Comparison of ENCODE assay signal across 23 cellular contexts in the genomic region with DNA sequence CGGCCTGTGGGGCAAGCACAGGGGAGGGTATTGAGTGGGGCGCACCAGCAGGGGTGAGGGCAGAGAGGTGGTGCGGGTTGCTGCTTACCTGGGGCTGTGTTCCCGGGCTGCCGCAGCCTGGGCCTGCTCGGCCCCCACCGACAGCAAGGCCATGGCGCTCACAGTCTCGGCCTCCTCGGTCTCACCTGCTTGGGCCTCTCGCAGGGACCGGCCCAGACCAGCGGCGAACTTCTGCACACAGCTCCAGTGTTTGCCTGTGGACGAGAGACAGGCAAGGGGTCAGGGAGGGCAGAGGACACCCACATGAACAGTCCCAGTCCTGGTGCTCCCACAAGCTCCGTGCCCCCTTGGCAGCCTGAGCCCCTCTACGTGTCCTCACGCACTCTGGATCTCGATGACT. TPM values are rescaled to one million over a fixed set of nuclear protein-coding genes. Genes with fewer than 3 reads are reported as not detected.
DNase-seq lines count a peak whose midpoint lies in the region; ATAC-seq, FAIRE-seq and TF ChIP-seq lines count a peak whose summit lies in the region.
"Had no signal": no experiment of that assay in that cellular context is flagged by ENCODE, and none has a peak within 500 bp of the region (broad histone marks: within the 10 kb centered on the region; RNA-seq: fewer than 3 reads in every experiment).

No MANE protein-coding gene starts in this region.

- no peak for TF ChIP-seq CTCF in CD4-positive, alpha-beta T cell (IDR thresholded peaks at IDR 0.05)
- TF ChIP-seq CTCF in HL-60 (IDR thresholded peaks at IDR 0.05; ENCODE audit: insufficient read depth, low read length) (no peak), H1 (IDR thresholded peaks at IDR 0.05; ENCODE audit: control extremely low read depth in 1 of 3, insufficient read depth in 1 of 3, low read depth in 1 of 3, low read length in 3 of 3) (no peak)

- no peak overlapping the region for H3K56ac ChIP-seq in H1 (replicated peaks; ENCODE audit: insufficient read length, low read depth, low read length)

- no peaks in the 10 kb centered on the region for H3K23me2 ChIP-seq in H1 (ENCODE audit: low read depth, low read length)

- H4K5ac ChIP-seq in H1 (ENCODE audit: insufficient read length, low read depth, low read length) = no peak overlapping the region

- DNase-seq in CD4-positive, alpha-beta T cell = no peak
- DNase-seq in HL-60 (ENCODE audit: low read depth in 1 of 2, low spot score in 1 of 2) (no peak), H1 (ENCODE audit: low read depth in 1 of 2, low spot score in 2 of 2) (no peak), NCI-H1930 (lab: John Stamatoyannopoulos, UW) (no peak)
- DNase-seq in stimulated activated naive B cell treated with anti-CD40 and anti-IgM and Interleukin-4, amounts not matched to agents 10 μg/mL and 1 μg/mL and 100 μg/mL, for 72 hours = no peak
- no peak for DNase-seq in effector memory CD4-positive, alpha-beta T cell
- DNase-seq: ACHN; AML-193; CD8-positive, alpha-beta T cell; GDM1; GM23248; Kasumi-1; MM.1S; NCI-H1092 treated with DMSO at 0.1 percent for 48 hours; NCI-H1694; NCI-H2107; NCI-H2227 treated with DMSO at 0.1 percent for 48 hours; NCI-H526; SIG-M5 had no signal

- H2BK12ac ChIP-seq in H1 (ENCODE audit: low read depth, low read length) = no peak overlapping the region

- no peak overlapping the region for H2BK120ac ChIP-seq in H1 (replicated peaks; ENCODE audit: low read depth, low read length)

- H3K4ac ChIP-seq in H1 (replicated peaks; ENCODE audit: insufficient read length, low read depth, low read length) = no peak overlapping the region

- peaks cover 17 to 52% (median 41%) of the 10 kb centered on the region in 4 experiments; a peak in 7 of 8 replicates for H3K36me3 ChIP-seq in H1 (ENCODE audit: control insufficient read depth in 2 of 4, insufficient read depth in 4 of 4, low read length in 3 of 4)
- H3K36me3 ChIP-seq in effector memory CD4-positive, alpha-beta T cell (ENCODE audit: control insufficient read depth, insufficient read depth, low read length) = peaks cover 42% of the 10 kb centered on the region

- intact Hi-C loops in CD4-positive, alpha-beta T cell (cut with DNase I, micrococcal nuclease) = no loop called here

- H3K27ac Mint-ChIP-seq in CD4-positive, alpha-beta T cell = peak overlapping the region; percentile 33
- peak overlapping the region; percentile 32 for H3K27ac Mint-ChIP-seq in stimulated activated naive B cell treated with anti-CD40 and anti-IgM and Interleukin-4, amounts not matched to agents 10 μg/mL and 1 μg/mL and 100 μg/mL, for 72 hours
- H3K27ac Mint-ChIP-seq: CD8-positive, alpha-beta T cell had no signal

- WGBS in H1 (ENCODE audit: extremely low coverage in 1 of 2, insufficient coverage in 1 of 2, insufficient read length in 1 of 2, insufficient replicate concordance in 2 of 2, low coverage in 1 of 2, low lambda C conversion rate in 2 of 2, missing lambda C conversion rate in 1 of 2), 2 experiments = 92% methylated on average over 19 of the region's 19 CpGs; no CpG with 5 or more reads in 1 of the 2 experiments

- FAIRE-seq in H1 (lab: Jason Lieb, UNC) = no peak
- FAIRE-seq: D721Med, GM12878, GM18507 had no signal

- H2BK5ac ChIP-seq in H1 (ENCODE audit: low read depth, low read length) = no peak overlapping the region

- H3K9me3 Mint-ChIP-seq in CD4-positive, alpha-beta T cell = no peaks in the 10 kb centered on the region
- H3K9me3 Mint-ChIP-seq in stimulated activated naive B cell treated with anti-CD40 and anti-IgM and Interleukin-4, amounts not matched to agents 10 μg/mL and 1 μg/mL and 100 μg/mL, for 72 hours = no peaks in the 10 kb centered on the region
- H3K9me3 Mint-ChIP-seq: CD8-positive, alpha-beta T cell had no signal

- H3K4me1 ChIP-seq in H1 (replicated peaks in 1 of 4; ENCODE audit: control insufficient read depth in 3 of 4, insufficient read depth in 4 of 4, low read length in 3 of 4) = peaks cover 0 to 2% (median under 1%) of the 10 kb centered on the region in 4 experiments; a peak in 2 of 7 replicates
- H3K4me1 ChIP-seq in effector memory CD4-positive, alpha-beta T cell (ENCODE audit: control insufficient read depth, insufficient read depth, low read length, poor library complexity, severe bottlenecking) = no peaks in the 10 kb centered on the region

- H2AFZ ChIP-seq in H1 (ENCODE audit: low read length) = no peak overlapping the region
- H2AFZ ChIP-seq: GM23248 had no signal

- no peaks in the 10 kb centered on the region for H3K79me2 ChIP-seq in H1 (ENCODE audit: control insufficient read depth in 1 of 2, insufficient read depth in 2 of 2, low read length in 2 of 2)

- no peak overlapping the region for H3K14ac ChIP-seq in H1 (ENCODE audit: insufficient read length)

- H2BK15ac ChIP-seq in H1 (ENCODE audit: low read length) = no peak overlapping the region

- no peak overlapping the region for H2AK5ac ChIP-seq in H1 (ENCODE audit: low read depth, low read length)

- no peaks in the 10 kb centered on the region for H3K27me3 ChIP-seq in CD4-positive, alpha-beta T cell (ENCODE audit: control insufficient read depth, insufficient read depth, low read length)
- H3K27me3 ChIP-seq in HL-60 (ENCODE audit: insufficient read depth, poor library complexity, severe bottlenecking) (no peaks in the 10 kb centered on the region), H1 (replicated peaks in 1 of 4; ENCODE audit: control insufficient read depth in 3 of 4, extremely low read depth in 1 of 4, insufficient read depth in 3 of 4, low read length in 3 of 4) (no peaks in the 10 kb centered on the region)
- no peaks in the 10 kb centered on the region for H3K27me3 ChIP-seq in effector memory CD4-positive, alpha-beta T cell (replicated peaks; ENCODE audit: control insufficient read depth, insufficient read depth, low read length, poor library complexity, severe bottlenecking)

- no peak overlapping the region for H3K27ac ChIP-seq in CD4-positive, alpha-beta T cell (ENCODE audit: low read depth, low read length)
- H3K27ac ChIP-seq in HL-60 (replicated peaks) (peak overlapping the region; percentile 68), H1 (ENCODE audit: low read depth, low read length) (no peak overlapping the region)
- no peak overlapping the region for H3K27ac ChIP-seq in effector memory CD4-positive, alpha-beta T cell (ENCODE audit: insufficient read depth, low read length, poor library complexity, severe bottlenecking)
- H3K27ac ChIP-seq: GM23248 had no signal

- H3K4me3 Mint-ChIP-seq in CD4-positive, alpha-beta T cell = no peak overlapping the region
- no peak overlapping the region for H3K4me3 Mint-ChIP-seq in stimulated activated naive B cell treated with anti-CD40 and anti-IgM and Interleukin-4, amounts not matched to agents 10 μg/mL and 1 μg/mL and 100 μg/mL, for 72 hours
- H3K4me3 Mint-ChIP-seq: CD8-positive, alpha-beta T cell had no signal

- no peaks in the 10 kb centered on the region for H3K27me3 Mint-ChIP-seq in CD4-positive, alpha-beta T cell
- no peaks in the 10 kb centered on the region for H3K27me3 Mint-ChIP-seq in stimulated activated naive B cell treated with anti-CD40 and anti-IgM and Interleukin-4, amounts not matched to agents 10 μg/mL and 1 μg/mL and 100 μg/mL, for 72 hours

- no peak overlapping the region for H3K23ac ChIP-seq in H1 (ENCODE audit: insufficient read length)

- no peak overlapping the region for H4K91ac ChIP-seq in H1 (replicated peaks; ENCODE audit: insufficient read length, low read length)

- no peak for TF ChIP-seq RAD21 in H1 (IDR thresholded peaks at IDR 0.05 in 1 of 2, conservative IDR thresholded peaks at IDR 0.05 in 1 of 2; ENCODE audit: low read depth in 2 of 2, low read length in 2 of 2)

- H3K4me2 ChIP-seq in H1 (ENCODE audit: insufficient read depth in 1 of 2, low read depth in 2 of 2, low read length in 2 of 2) = no peak overlapping the region

- peaks cover 67% of the 10 kb centered on the region for H3K36me3 Mint-ChIP-seq in CD4-positive, alpha-beta T cell (ENCODE audit: low read depth)
- H3K36me3 Mint-ChIP-seq in stimulated activated naive B cell treated with anti-CD40 and anti-IgM and Interleukin-4, amounts not matched to agents 10 μg/mL and 1 μg/mL and 100 μg/mL, for 72 hours = peaks cover 50 to 68% of the 10 kb centered on the region in 2 donors

- H3K18ac ChIP-seq in H1 (ENCODE audit: extremely low read depth, low read length) = no peak overlapping the region

- H3K9me3 ChIP-seq in CD4-positive, alpha-beta T cell (ENCODE audit: control insufficient read depth, low read length) = no peaks in the 10 kb centered on the region
- H3K9me3 ChIP-seq in H1 (ENCODE audit: insufficient read depth in 2 of 2, low read depth in 1 of 2, low read length in 1 of 2) = no peaks in the 10 kb centered on the region
- H3K9me3 ChIP-seq in effector memory CD4-positive, alpha-beta T cell (ENCODE audit: control insufficient read depth, low read length) = no peaks in the 10 kb centered on the region

- no peaks in the 10 kb centered on the region for H3K4me1 Mint-ChIP-seq in CD4-positive, alpha-beta T cell (ENCODE audit: low read depth)
- H3K4me1 Mint-ChIP-seq in stimulated activated naive B cell treated with anti-CD40 and anti-IgM and Interleukin-4, amounts not matched to agents 10 μg/mL and 1 μg/mL and 100 μg/mL, for 72 hours = peaks cover 12 to 15% of the 10 kb centered on the region in 2 donors

- no peak for ATAC-seq in CD4-positive, alpha-beta T cell (ENCODE audit: poor library complexity)
- no peak for ATAC-seq in stimulated activated naive B cell treated with anti-CD40 and anti-IgM and Interleukin-4, amounts not matched to agents 10 μg/mL and 1 μg/mL and 100 μg/mL, for 72 hours (replicated peaks)
- no peak for ATAC-seq in HG03025 (IDR thresholded peaks at IDR 0.05; ENCODE audit: low FRiP score, unreplicated experiment)
- ATAC-seq: CD8-positive, alpha-beta T cell; GM12878 had no signal

- POLR2A ChIA-PET in CD4-positive, alpha-beta T cell (lab: Charles Lee) = interaction anchor here (0.6 kb wide), 1 partner anchor 39 kb away, joined by 3 read pairs; no protein-coding TSS in a partner anchor
- POLR2A ChIA-PET in H1 (lab: Charles Lee; ENCODE audit: partially characterized antibody) = interaction anchor here (0.7 to 2.8 kb wide), 8 partner anchors 9 to 144 kb away, joined by 3 to 12 read pairs (median 3); a partner anchor contains a TSS

- no peak overlapping the region for H2BK20ac ChIP-seq in H1 (ENCODE audit: low read length)

- H3K9ac ChIP-seq in H1 (replicated peaks in 1 of 4; ENCODE audit: extremely low read depth in 1 of 4, low read depth in 3 of 4, low read length in 3 of 4) = no peak overlapping the region
- H3K9ac ChIP-seq: GM23248 had no signal

- H4K8ac ChIP-seq in H1 (ENCODE audit: extremely low read depth, insufficient read depth, low read length) = no peak overlapping the region; the same call in none of the 2 replicates

- H4K20me1 ChIP-seq in H1 (replicated peaks in 1 of 2; ENCODE audit: control insufficient read depth in 1 of 2, insufficient read depth in 2 of 2, low read length in 2 of 2) = peaks cover 0 to 18% of the 10 kb centered on the region in 2 experiments

- no peak for TF ChIP-seq EP300 in H1 (IDR thresholded peaks at IDR 0.05; ENCODE audit: borderline replicate concordance in 1 of 2, low read depth in 2 of 2, low read length in 2 of 2)

- no peak for TF ChIP-seq POLR2A in H1 (IDR thresholded peaks at IDR 0.05; ENCODE audit: control extremely low read depth in 1 of 2, low read depth in 2 of 2, low read length in 2 of 2)

- H3K79me1 ChIP-seq in H1 (ENCODE audit: low read depth, low read length) = peaks cover 2% of the 10 kb centered on the region; the same call in 1 of the 2 replicates

- CTCF ChIA-PET in CD4-positive, alpha-beta T cell (lab: Charles Lee) = no interaction called here
- CTCF ChIA-PET in H1 (lab: Charles Lee; ENCODE audit: partially characterized antibody) = interaction anchor here (0.6 to 1.9 kb wide), 8 partner anchors 8 to 594 kb away, joined by 3 to 8 read pairs (median 4); no protein-coding TSS in a partner anchor

- H3K4me3 ChIP-seq in HL-60 (replicated peaks; ENCODE audit: insufficient read depth, low read length) = no peak overlapping the region
- no peak overlapping the region for H3K4me3 ChIP-seq in H1 (ENCODE audit: extremely low read depth in 1 of 4, insufficient read depth in 2 of 4, low read depth in 3 of 4, low read length in 4 of 4)
- H3K4me3 ChIP-seq in effector memory CD4-positive, alpha-beta T cell (ENCODE audit: insufficient read depth, low read depth, low read length, poor library complexity, severe bottlenecking) = no peak overlapping the region
- H3K4me3 ChIP-seq: GM12878, GM23248 had no signal

RNA-seq across cellular contexts. Expression of a gene that starts 7.9 kb away (rescaled TPM):
- total RNA-seq in CD4-positive, alpha-beta T cell = 1 to 10 TPM; 5.6 to 5.8 TPM
- total RNA-seq in H1 (2021; fragmentation: NEBNext Ultra II Directional; extraction: Animal tissue kit (Norgen Biotek cat#: 25700)) = 104 and 114 TPM in 2 replicates
- polyA plus RNA-seq in H1 (2011; rRNA removed) = 343 and 436 TPM in 2 replicates
- 191 TPM for polyA plus RNA-seq in H1 (2011; cell fraction: cytosol; rRNA removed)
- polyA plus RNA-seq in H1 (2011; cell fraction: nucleus; rRNA removed) = 198 TPM
- 143 to 233 TPM (median 204 TPM) in 4 replicates for polyA plus RNA-seq in H1 (2012, experiment 1 of 2)
- 249 TPM for polyA plus RNA-seq in H1 (2012, experiment 2 of 2)
- polyA plus RNA-seq in H1 (2013, experiment 1 of 2) = 394 TPM
- polyA plus RNA-seq in H1 (2013, experiment 2 of 2) = 451 TPM
- 132 and 168 TPM in 2 replicates for polyA minus RNA-seq in H1 (2011; rRNA and poly(A)+ RNA removed)
- polyA minus RNA-seq in H1 (2011; cell fraction: cytosol; rRNA and poly(A)+ RNA removed) = 151 TPM
- 96.9 TPM for polyA minus RNA-seq in H1 (2011; cell fraction: nucleus; rRNA and poly(A)+ RNA removed)

RNA-seq across cellular contexts. Expression of a gene that starts 11.9 kb away (rescaled TPM):
- 10 to 100 TPM; 34.6 to 36.1 TPM for total RNA-seq in CD4-positive, alpha-beta T cell
- 118 and 142 TPM in 2 replicates for total RNA-seq in H1 (2021; fragmentation: NEBNext Ultra II Directional; extraction: Animal tissue kit (Norgen Biotek cat#: 25700))
- 51.6 and 69.8 TPM in 2 replicates for polyA plus RNA-seq in H1 (2011; rRNA removed)
- 57.3 TPM for polyA plus RNA-seq in H1 (2011; cell fraction: cytosol; rRNA removed)
- 31.1 TPM for polyA plus RNA-seq in H1 (2011; cell fraction: nucleus; rRNA removed)
- 59.4 to 75.6 TPM (median 69.7 TPM) in 4 replicates for polyA plus RNA-seq in H1 (2012, experiment 1 of 2)
- 76.0 TPM for polyA plus RNA-seq in H1 (2012, experiment 2 of 2)
- polyA plus RNA-seq in H1 (2013, experiment 1 of 2) = 126 TPM
- polyA plus RNA-seq in H1 (2013, experiment 2 of 2) = 129 TPM
- 83.5 and 95.8 TPM in 2 replicates for polyA minus RNA-seq in H1 (2011; rRNA and poly(A)+ RNA removed)
- polyA minus RNA-seq in H1 (2011; cell fraction: cytosol; rRNA and poly(A)+ RNA removed) = 54.6 TPM
- polyA minus RNA-seq in H1 (2011; cell fraction: nucleus; rRNA and poly(A)+ RNA removed) = 32.1 TPM

RNA-seq across cellular contexts. Expression of a gene that starts 45.0 kb away (rescaled TPM):
- total RNA-seq in CD4-positive, alpha-beta T cell = 10 to 100 TPM; 92.0 to 92.5 TPM
- total RNA-seq in H1 (2021; fragmentation: NEBNext Ultra II Directional; extraction: Animal tissue kit (Norgen Biotek cat#: 25700)) = 48.5 and 54.0 TPM in 2 replicates
- polyA plus RNA-seq in H1 (2011; rRNA removed) = 54.4 and 79.2 TPM in 2 replicates
- 78.3 TPM for polyA plus RNA-seq in H1 (2011; cell fraction: cytosol; rRNA removed)
- 103 TPM for polyA plus RNA-seq in H1 (2011; cell fraction: nucleus; rRNA removed)
- polyA plus RNA-seq in H1 (2012, experiment 1 of 2) = 31.8 to 62.6 TPM (median 53.9 TPM) in 4 replicates
- polyA plus RNA-seq in H1 (2012, experiment 2 of 2) = 44.0 TPM
- 23.8 TPM for polyA plus RNA-seq in H1 (2013, experiment 1 of 2)
- 23.7 TPM for polyA plus RNA-seq in H1 (2013, experiment 2 of 2)
- polyA minus RNA-seq in H1 (2011; rRNA and poly(A)+ RNA removed) = 77.4 and 115 TPM in 2 replicates
- polyA minus RNA-seq in H1 (2011; cell fraction: cytosol; rRNA and poly(A)+ RNA removed) = 41.8 TPM
- polyA minus RNA-seq in H1 (2011; cell fraction: nucleus; rRNA and poly(A)+ RNA removed) = 57.9 TPM

Comparison
In these comparisons a context has a peak if more than half of its experiments do, and no peak if none do; other contexts are left out.
1. RNA of a gene that starts 7.9 kb away (total RNA-seq): 104 to 114 TPM in H1; 5.6 to 5.8 TPM in CD4-positive, alpha-beta T cell; every median in the first group is over 10 times any median in the second.